In the genomic region with DNA sequence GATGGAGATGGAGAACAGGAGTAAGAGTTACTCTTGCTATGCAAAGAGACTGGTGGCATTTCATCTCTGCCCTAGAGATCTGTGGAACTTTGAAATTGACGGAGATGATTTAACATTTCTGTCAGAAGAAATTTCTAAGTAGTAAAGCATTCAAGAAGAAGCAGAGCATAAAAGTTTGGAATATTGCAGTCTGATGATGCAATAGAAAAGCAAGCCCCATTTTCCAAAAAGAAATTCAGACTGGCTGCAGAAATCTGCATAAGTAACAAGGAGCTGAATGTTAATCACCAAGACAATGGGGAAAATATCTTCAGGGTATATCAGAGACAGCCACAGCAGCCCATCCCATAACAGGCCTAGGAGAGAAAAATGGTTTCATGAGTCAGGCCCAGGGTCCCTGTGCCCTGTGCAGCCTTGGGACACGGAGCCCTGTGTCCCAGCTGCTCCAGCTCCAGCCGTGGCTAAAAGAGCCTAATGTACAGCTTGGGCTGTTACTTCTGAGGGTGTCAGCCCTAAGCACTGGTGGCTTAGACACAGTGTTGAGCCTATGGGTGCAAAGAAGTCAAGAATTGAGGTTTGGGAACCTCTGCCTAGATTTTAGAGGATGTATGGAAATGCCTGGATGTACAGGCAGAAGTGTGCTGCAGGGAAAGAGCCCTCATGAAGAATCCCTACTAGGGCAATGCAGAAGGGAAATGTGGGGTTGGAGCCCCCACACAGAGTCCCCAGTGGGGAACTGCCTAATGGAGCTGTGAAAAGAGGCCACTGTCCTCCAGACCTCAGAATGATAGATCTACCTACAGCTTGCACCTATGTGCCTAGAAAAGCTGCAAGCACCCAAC, we compare ENCODE assay signal across 30 cellular contexts.
"Had no signal": no experiment of that assay in that cellular context is flagged by ENCODE, and none has a peak within 500 bp of the region (broad histone marks: within the 10 kb centered on the region; RNA-seq: fewer than 3 reads in every experiment).

No MANE protein-coding gene starts in this region.

- H3K4me1 Mint-ChIP-seq: mesothelial cell of epicardium, naive B cell, natural killer cell, nephron progenitor cell, neural progenitor cell had no signal

- DNase-seq: hypothalamus; immature natural killer cell; kidney; left ventricle myocardium inferior; mesendoderm; naive B cell; natural killer cell; nephron progenitor cell; occipital lobe; right lobe of liver; stimulated activated CD4-positive, alpha-beta T cell treated with anti-CD3 and anti-CD28 coated beads, Interleukin-1b, Interleukin-23, amount 100 ng/mL, for 48 hours; stimulated activated CD4-positive, alpha-beta T cell treated with anti-CD3 and anti-CD28 coated beads, Interleukin-2, amount 100 ng/mL, for 48 hours; stimulated activated CD4-positive, alpha-beta T cell treated with anti-CD3 and anti-CD28 coated beads, Interleukin-4, amount 100 ng/mL, for 4 hours; stimulated activated CD8-positive, alpha-beta memory T cell treated with anti-CD3 and anti-CD28 coated beads, Interleukin-4, amount 100 ng/mL, for 48 hours; stimulated activated naive CD4-positive, alpha-beta T cell; tibial artery; trophoblast cell; upper lobe of right lung; uterus had no signal

- H3K36me3 Mint-ChIP-seq: mesothelial cell of epicardium, naive B cell, natural killer cell, neural progenitor cell had no signal

- H2AFZ ChIP-seq: neural progenitor cell, parathyroid adenoma had no signal

- H3K36me3 ChIP-seq: left ventricle myocardium inferior, neural progenitor cell, neutrophil, right atrium auricular region, right lobe of liver, suprapubic skin, thoracic aorta, tibial artery, upper lobe of right lung, uterus had no signal

- H3K27me3 ChIP-seq: neural progenitor cell, neutrophil, right atrium auricular region, right lobe of liver, suprapubic skin, tibial artery, upper lobe of right lung, uterus had no signal

- H3K4me2 ChIP-seq: neural progenitor cell, smooth muscle cell had no signal

- H3K27ac ChIP-seq: left ventricle myocardium inferior, neural progenitor cell, neutrophil, parathyroid adenoma, right atrium auricular region, right lobe of liver, suprapubic skin, thoracic aorta, tibial artery, upper lobe of right lung, uterus had no signal

- ATAC-seq: natural killer cell, right lobe of liver, upper lobe of right lung had no signal

- H3K9ac ChIP-seq: neural progenitor cell, parathyroid adenoma had no signal

- H3K9me3 ChIP-seq: neutrophil, right atrium auricular region, right lobe of liver, thoracic aorta, tibial artery, upper lobe of right lung, uterus had no signal

- H3K27ac Mint-ChIP-seq: immature natural killer cell; mesothelial cell of epicardium; naive B cell; natural killer cell; nephron progenitor cell; neural progenitor cell; progenitor cell of endocrine pancreas; stimulated activated naive CD8-positive, alpha-beta T cell treated with anti-CD3 and anti-CD28 coated beads, Interleukin-15, Interleukin-2, amounts not matched to agents 100 ng/mL and 50 ng/mL, for 24 hours had no signal

- H3K4me3 ChIP-seq: left ventricle myocardium inferior, lung, neural progenitor cell, right atrium auricular region, right lobe of liver, smooth muscle cell, suprapubic skin, thoracic aorta, tibial artery, upper lobe of right lung, uterus had no signal

- H3K27me3 Mint-ChIP-seq: naive B cell; progenitor cell of endocrine pancreas; stimulated activated naive CD8-positive, alpha-beta T cell treated with anti-CD3 and anti-CD28 coated beads, Interleukin-15, Interleukin-2, amounts not matched to agents 100 ng/mL and 50 ng/mL, for 24 hours had no signal

- H3K4me1 ChIP-seq: left ventricle myocardium inferior, neural progenitor cell, parathyroid adenoma, right atrium auricular region, right lobe of liver, suprapubic skin, tibial artery, upper lobe of right lung, uterus had no signal

- H3K4me3 Mint-ChIP-seq: immature natural killer cell; mesothelial cell of epicardium; naive B cell; natural killer cell; nephron progenitor cell; neural progenitor cell; stimulated activated naive CD8-positive, alpha-beta T cell treated with anti-CD3 and anti-CD28 coated beads, Interleukin-15, Interleukin-2, amounts not matched to agents 100 ng/mL and 50 ng/mL, for 24 hours had no signal
